ENCODE assay signal across 8 cellular contexts in the genomic region with DNA sequence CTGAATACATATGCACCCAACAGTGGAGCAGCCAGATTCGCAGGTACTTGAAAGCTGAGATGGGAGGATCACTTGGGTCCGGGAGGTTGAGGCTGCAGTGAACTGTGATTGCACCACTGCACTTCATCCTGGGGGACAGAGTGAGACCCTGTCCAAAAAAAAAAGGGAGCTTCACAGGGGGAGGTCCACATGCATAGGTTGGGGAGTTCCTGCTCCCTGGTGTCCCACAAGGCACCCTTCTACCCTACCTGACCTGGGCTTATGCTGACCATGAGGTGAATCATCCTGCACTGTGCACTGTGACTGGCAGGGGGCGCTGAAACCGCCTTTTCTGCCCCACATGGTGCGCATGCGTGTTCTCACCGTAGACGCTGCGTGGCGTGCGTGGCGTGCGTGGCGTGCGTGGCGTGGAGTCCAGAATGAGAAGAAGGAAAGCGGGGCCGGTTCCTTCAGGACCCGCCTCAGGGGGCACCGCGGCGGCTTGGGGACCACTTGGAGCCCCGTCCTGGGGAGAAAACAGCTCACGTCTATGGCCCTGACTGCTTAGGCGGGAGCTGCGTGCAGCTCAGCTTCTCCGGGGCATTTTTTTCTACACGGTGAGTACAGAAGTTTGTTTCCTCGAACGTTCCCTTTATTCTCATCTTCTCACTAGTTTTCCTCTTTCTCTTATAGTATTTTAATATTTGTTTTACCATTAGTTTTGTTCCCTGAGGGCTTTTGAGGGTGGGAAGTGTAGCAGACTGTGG.
DNase-seq lines count a peak whose midpoint lies in the region; ATAC-seq and TF ChIP-seq lines count a peak whose summit lies in the region.

No MANE protein-coding gene starts in this region.

- peak overlapping the region; percentile 54 to 76 for H3K27ac ChIP-seq in left lung

- no peaks in the 10 kb centered on the region for H3K9me3 ChIP-seq in left lung

- peak overlapping the region; percentile 88 for H3K4me3 ChIP-seq in AG10803 (ENCODE audit: low read length)
- H3K4me3 ChIP-seq in left lung = peak overlapping the region; percentile 54 to 64

- peaks cover 7 to 46% of the 10 kb centered on the region in 2 donors for H3K4me1 ChIP-seq in left lung

- in situ Hi-C loops in GM18951 (cut with MboI; ENCODE audit: low sequenced_read_pairs, unreplicated experiment) = no loop called here

- DNase-seq in AG10803 (ENCODE audit: low read depth) = peak; percentile 73
- DNase-seq in NCI-H524 (lab: John Stamatoyannopoulos, UW) = peak; percentile 88 to 89
- peak; percentile 95 for DNase-seq in activated CD4-positive, alpha-beta T cell treated with anti-CD3 and anti-CD28 coated beads for 48 hours
- DNase-seq in dedifferentiated amniotic fluid mesenchymal stem cell (ENCODE audit: extremely low spot score) = peak; percentile 58
- peak; percentile 90 to 99 for DNase-seq in left lung
- peak; percentile 85 for DNase-seq in stimulated activated CD4-positive, alpha-beta T cell treated with anti-CD3 and anti-CD28 coated beads, Interleukin-2, amount 100 ng/mL, for 4 hours (ENCODE audit: low read depth)

- peak; percentile 88 for TF ChIP-seq POLR2A in GM18951 (IDR thresholded peaks at IDR 0.05; ENCODE audit: extremely low read depth, insufficient read depth, insufficient read length)

- ATAC-seq in HG03342 (IDR thresholded peaks at IDR 0.05; ENCODE audit: unreplicated experiment) (peak; percentile 73), left lung (peak; percentile 99)

- H3K36me3 ChIP-seq in left lung = peaks cover 0 to 6% of the 10 kb centered on the region in 2 donors

- intact Hi-C loops in left lung (cut with DNase I) = no loop called here

- peak; percentile 85 for TF ChIP-seq CTCF in AG10803 (conservative IDR thresholded peaks at IDR 0.05; ENCODE audit: low read length)
- TF ChIP-seq CTCF in left lung (IDR thresholded peaks at IDR 0.05) = peak; percentile 76 to 98

- H3K27me3 ChIP-seq in left lung = no peaks in the 10 kb centered on the region

Comparison
In these comparisons a context has a peak if more than half of its experiments do, and no peak if none do; other contexts are left out.
1. Peak in every context shown above with its lines: DNase-seq, ATAC-seq, H3K4me3 ChIP-seq and H3K27ac ChIP-seq.